22 cellular contexts compared by ENCODE assay signal in the genomic region with DNA sequence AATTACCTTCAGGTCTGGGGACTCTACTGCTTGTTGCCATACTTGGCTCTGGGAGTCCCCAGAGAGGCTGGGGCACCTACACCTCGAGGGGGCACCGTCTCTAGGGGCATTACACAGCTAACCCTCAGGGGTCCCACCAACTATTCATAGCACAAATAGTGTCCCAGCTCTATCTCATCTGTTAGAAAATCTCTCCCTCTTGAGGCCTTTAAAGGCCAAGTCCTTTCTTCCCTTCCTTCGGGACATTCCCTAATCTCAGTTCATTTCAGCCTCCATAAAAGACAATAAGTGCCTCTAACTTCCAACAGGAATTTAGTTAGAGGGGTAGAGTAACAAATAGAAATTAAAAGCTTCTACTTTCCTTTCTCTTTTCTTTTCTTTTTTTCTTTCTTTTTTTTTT. TPM values are rescaled to one million over a fixed set of nuclear protein-coding genes. Genes with fewer than 3 reads are reported as not detected.
"Had no signal": no experiment of that assay in that cellular context is flagged by ENCODE, and none has a peak within 500 bp of the region (broad histone marks: within the 10 kb centered on the region; RNA-seq: fewer than 3 reads in every experiment).

No MANE protein-coding gene starts in this region.

- H3K27ac ChIP-seq: brain microvascular endothelial cell, coronary artery, hepatocyte had no signal

- H3K79me2 ChIP-seq: hepatocyte had no signal

- ATAC-seq: activated CD4-positive, CD25-positive, alpha-beta regulatory T cell treated with anti-CD3 and anti-CD28 coated beads, Interleukin-2, amount 50 U/mL, for 24 hours; activated CD8-positive, alpha-beta memory T cell treated with anti-CD3 and anti-CD28 coated beads, Interleukin-2, amount 10 ng/mL, durations not matched to agents 7 days and 5 days; activated CD8-positive, alpha-beta T cell treated with anti-CD3 and anti-CD28 coated beads for 36 hours; activated naive CD8-positive, alpha-beta T cell treated with anti-CD3 and anti-CD28 coated beads, Interleukin-2, amount 50 U/mL, for 24 hours; natural killer cell treated with Interleukin-12 subunit alpha and Interleukin-12 subunit beta and Interleukin-15 and Interleukin-18, amount 100 ng/mL, for 72 hours; T-helper 17 cell had no signal

- H3K36me3 ChIP-seq: brain microvascular endothelial cell had no signal

- H3K4me2 ChIP-seq: hepatocyte had no signal

- DNase-seq: activated CD4-positive, alpha-beta T cell treated with anti-CD3 and anti-CD28 coated beads, Interleukin-2, amount 10 ng/mL, durations not matched to agents 7 days and 5 days; activated CD8-positive, alpha-beta memory T cell treated with anti-CD3 and anti-CD28 coated beads, Interleukin-2, amount 10 ng/mL, durations not matched to agents 7 days and 5 days; activated CD8-positive, alpha-beta T cell treated with anti-CD3 and anti-CD28 coated beads for 36 hours; activated gamma-delta T cell; activated naive CD4-positive, alpha-beta T cell treated with anti-CD3 and anti-CD28 coated beads, Interleukin-2, amount 50 U/mL, for 16 hours; activated naive CD8-positive, alpha-beta T cell treated with anti-CD3 and anti-CD28 coated beads, Interleukin-2, amount 50 U/mL, for 24 hours; anterior cingulate cortex; brain microvascular endothelial cell; erythroblast; foreskin fibroblast; immature natural killer cell; kidney glomerular epithelial cell; retina; stimulated activated CD4-positive, alpha-beta T cell treated with anti-CD3 and anti-CD28 coated beads, Interleukin-4, amount 100 ng/mL, for 24 hours; stimulated activated naive CD4-positive, alpha-beta T cell treated with Interleukin-2 at 50 U/mL for 16 hours; SW 1271; T-helper 17 cell had no signal

- H3K27me3 ChIP-seq: brain microvascular endothelial cell, hepatocyte had no signal

- H3K4me3 ChIP-seq: coronary artery, hepatocyte had no signal

RNA-seq across cellular contexts. Expression of a gene that starts 55.8 kb away (rescaled TPM):
- total RNA-seq: activated CD4-positive, alpha-beta T cell treated with anti-CD3 and anti-CD28 coated beads, Interleukin-2, amount 10 ng/mL, durations not matched to agents 7 days and 5 days; activated CD8-positive, alpha-beta memory T cell treated with anti-CD3 and anti-CD28 coated beads, Interleukin-2, amount 10 ng/mL, durations not matched to agents 7 days and 5 days; activated CD8-positive, alpha-beta T cell treated with anti-CD3 and anti-CD28 coated beads for 36 hours; activated T-helper 1 cell treated with anti-CD3 and anti-CD28 coated beads, Interleukin-12 subunit alpha, Interleukin-12 subunit beta, Interleukin-2, Interleukin-4 antibody, amounts not matched to agents 30 ng/mL and 10 ng/mL and 1 ng/mL, durations not matched to agents 14 hours and 24 hours and 36 hours; natural killer cell treated with Interleukin-12 subunit alpha and Interleukin-12 subunit beta and Interleukin-15 and Interleukin-18, amount 100 ng/mL, for 72 hours had no signal
